Comparison of ENCODE assay signal across 8 cellular contexts in the genomic region with DNA sequence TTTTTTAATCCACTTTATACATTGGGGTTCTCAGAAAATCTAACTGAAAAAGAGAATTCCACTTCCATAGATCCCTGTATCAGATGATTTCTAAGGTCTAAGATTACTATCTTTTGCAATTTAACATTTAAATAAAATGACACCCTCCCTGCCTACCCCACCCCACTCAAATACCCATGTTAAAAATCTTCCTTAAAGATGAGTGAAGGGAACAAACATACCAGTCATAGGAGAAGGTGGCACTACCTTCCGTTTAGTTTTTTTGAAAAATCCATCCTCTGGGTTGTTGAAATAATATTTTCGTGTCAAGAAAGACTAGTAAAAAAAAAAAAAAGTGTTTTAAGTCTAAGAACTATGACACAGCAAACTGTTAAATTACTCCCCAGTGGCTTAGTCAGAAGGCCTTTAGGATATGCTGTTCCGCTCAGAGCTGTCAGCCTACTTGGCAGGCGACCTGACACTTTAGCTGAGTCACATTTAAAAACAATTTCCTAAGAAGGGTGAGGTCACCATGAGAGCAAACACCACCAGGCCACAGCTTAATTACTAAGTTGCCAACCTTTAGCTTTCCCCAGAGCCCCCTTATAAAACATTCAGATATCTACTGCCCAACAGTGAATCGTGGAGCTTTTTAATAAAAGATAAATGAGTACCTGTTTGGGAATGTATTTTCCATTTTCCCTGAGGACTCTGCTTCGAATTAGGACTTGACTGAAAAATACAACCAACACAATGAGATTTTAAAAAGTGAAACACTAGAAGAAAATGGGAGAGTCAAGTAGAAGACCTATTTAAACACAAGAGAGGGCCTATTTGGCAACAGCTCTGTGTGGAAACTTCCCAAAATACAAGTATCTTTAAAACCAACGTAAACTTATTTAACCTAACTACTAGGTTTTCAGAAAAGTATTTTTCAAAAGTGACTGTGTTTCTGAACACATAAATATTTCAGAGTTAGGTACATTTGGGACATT. TPM values are rescaled to one million over a fixed set of nuclear protein-coding genes. Genes with fewer than 3 reads are reported as not detected.
DNase-seq lines count a peak whose midpoint lies in the region; ATAC-seq and TF ChIP-seq lines count a peak whose summit lies in the region.

No MANE protein-coding gene starts in this region.

- H3K4me3 Mint-ChIP-seq in MCF 10A (ENCODE audit: unreplicated experiment), result peak overlapping the region; percentile 39

- no peaks in the 10 kb centered on the region for H3K27me3 Mint-ChIP-seq in MCF 10A (ENCODE audit: insufficient read depth, unreplicated experiment)

- H3K36me3 Mint-ChIP-seq in MCF 10A (ENCODE audit: insufficient read depth, unreplicated experiment), result peaks cover 79% of the 10 kb centered on the region

- DNase-seq in NCI-H1092 treated with DMSO at 0.1 percent for 48 hours (lab: John Stamatoyannopoulos, UW) (peak; percentile 33), NCI-H1092 (lab: John Stamatoyannopoulos, UW) (no peak), NOMO-1 treated with DMSO at 0.1 percent for 48 hours (lab: John Stamatoyannopoulos, UW; ENCODE audit: unreplicated experiment) (peak; percentile 99), MCF 10A (ENCODE audit: unreplicated experiment) (peak; percentile 97), kidney tubule cell (ENCODE audit: low spot score) (peak; percentile 94), NCI-H524 (lab: John Stamatoyannopoulos, UW) (no peak)
- DNase-seq in stimulated activated naive CD8-positive, alpha-beta T cell treated with anti-CD3 and anti-CD28 coated beads, Interleukin-15, Interleukin-2, amounts not matched to agents 100 U/mL and 50 U/mL, for 24 hours, result peak; percentile 15

- TF ChIP-seq CTCF in MCF 10A (IDR thresholded peaks at IDR 0.05; ENCODE audit: unreplicated experiment), result no peak

- H3K9me3 Mint-ChIP-seq in MCF 10A (ENCODE audit: unreplicated experiment), result no peaks in the 10 kb centered on the region

- intact Hi-C loops in MCF 10A (cut with micrococcal nuclease), result loop anchor here (1.0 kb wide), 1 partner anchor 10 kb away; no protein-coding TSS in a partner anchor

- peaks cover 26% of the 10 kb centered on the region for H3K4me1 Mint-ChIP-seq in MCF 10A (ENCODE audit: insufficient read depth, unreplicated experiment)

- CTCF ChIA-PET in MCF 10A (lab: Yijun Ruan, JAX), result interaction anchor here (0.7 to 1.6 kb wide), 3 partner anchors 30 to 215 kb away, joined by 3 to 6 read pairs (median 3); a partner anchor contains a TSS

- POLR2A ChIA-PET in MCF 10A (lab: Yijun Ruan, JAX), result interaction anchor here (0.6 to 3.1 kb wide), 20 partner anchors 10 to 578 kb away, joined by 3 to 49 read pairs (median 4); a partner anchor contains a TSS

- TF ChIP-seq POLR2A in GM18505 (IDR thresholded peaks at IDR 0.05; ENCODE audit: borderline replicate concordance, extremely low read depth, insufficient read depth, insufficient read length), result no peak

- ATAC-seq in stimulated activated naive CD8-positive, alpha-beta T cell treated with anti-CD3 and anti-CD28 coated beads, Interleukin-15, Interleukin-2, amounts not matched to agents 100 U/mL and 50 U/mL, for 24 hours, result peak; percentile 92
- no peak for ATAC-seq in GM18505 (IDR thresholded peaks at IDR 0.05; ENCODE audit: unreplicated experiment)

- TSS peak; percentile 44 for BruUV-seq in MCF 10A (replicated peaks; lab: Mats Ljungman, UMichigan)

- peak overlapping the region; percentile 70 for H3K27ac Mint-ChIP-seq in MCF 10A (ENCODE audit: low read depth, unreplicated experiment)

RNA-seq across cellular contexts. Expression of a gene that starts 9.6 kb away (rescaled TPM):
- 55.4 and 59.1 TPM in 2 replicates for total RNA-seq in MCF 10A (2022)

RNA-seq across cellular contexts. Expression of a gene that starts 24.8 kb away (rescaled TPM):
- 0.83 and 1.3 TPM in 2 replicates for total RNA-seq in MCF 10A (2022)

RNA-seq across cellular contexts. Expression of a gene that starts 43.4 kb away (rescaled TPM):
- 13.4 and 19.9 TPM in 2 replicates for total RNA-seq in MCF 10A (2022)

RNA-seq across cellular contexts. Expression of a gene that starts 49.2 kb away (rescaled TPM):
- 14.6 and 24.6 TPM in 2 replicates for total RNA-seq in MCF 10A (2022)

Comparison
In these comparisons a context has a peak if more than half of its experiments do, and no peak if none do; other contexts are left out.
1. DNase-seq: peak in NCI-H1092 treated with DMSO at 0.1 percent for 48 hours (single experiment), NOMO-1 treated with DMSO at 0.1 percent for 48 hours (single experiment), MCF 10A (single experiment), kidney tubule cell (single experiment) and stimulated activated naive CD8-positive, alpha-beta T cell treated with anti-CD3 and anti-CD28 coated beads, Interleukin-15, Interleukin-2, amounts not matched to agents 100 U/mL and 50 U/mL, for 24 hours (single experiment); none in NCI-H1092 (single experiment) and NCI-H524 (0 of 2).